In genomic region chr1:66996018-66996682, GRCh38 we compare ENCODE assay signal across 8 cellular contexts. TPM values are rescaled to one million over a fixed set of nuclear protein-coding genes. Genes with fewer than 3 reads are reported as not detected.
A peak's percentile ranks its signal among the peaks of the same experiment; 100 is the strongest.
DNase-seq lines count a peak whose midpoint lies in the region; ATAC-seq and TF ChIP-seq lines count a peak whose summit lies in the region.

No MANE protein-coding gene starts in this region.

- peak; percentile 92 for TF ChIP-seq CTCF in retinal pigment epithelial cell (conservative IDR thresholded peaks at IDR 0.05; ENCODE audit: low read depth, low read length)

- intact Hi-C loops in Right ventricle myocardium superior (cut with DNase I) = no loop called here

- DNase-seq in DMS 273 (lab: John Stamatoyannopoulos, UW; ENCODE audit: unreplicated experiment) (peak; percentile 77), M059J (ENCODE audit: low read depth) (peak; percentile 68), SK-N-DZ (ENCODE audit: low spot score) (peak; percentile 50), Right ventricle myocardium superior (no peak), retinal pigment epithelial cell (ENCODE audit: low read depth) (peak; percentile 42), GM19240 (ENCODE audit: insufficient read length, low spot score) (no peak)
- DNase-seq in activated naive CD4-positive, alpha-beta T cell treated with anti-CD3 and anti-CD28 coated beads, Interleukin-2, amount 50 U/mL, for 16 hours = peak; percentile 64

- ATAC-seq in GM21576 (IDR thresholded peaks at IDR 0.05; ENCODE audit: unreplicated experiment) (peak; percentile 65), Right ventricle myocardium superior (ENCODE audit: poor library complexity) (peak; percentile 72)

- no peak overlapping the region for H3K4me3 ChIP-seq in retinal pigment epithelial cell (ENCODE audit: low read length)

RNA-seq across cellular contexts. Expression of gene SLC35D1, which starts 57.8 kb away (rescaled TPM):
- total RNA-seq in M059J (2014; rRNA removed; shearing (Covaris generic)) = 13.1 and 20.1 TPM in 2 replicates
- 3.9 and 4.1 TPM in 2 replicates for polyA plus RNA-seq in SK-N-DZ (2014; cell fraction: cytosol; rRNA removed)
- polyA plus RNA-seq in SK-N-DZ (2014; cell fraction: nucleus; rRNA removed) = 6.7 and 6.9 TPM in 2 replicates
- 3.1 TPM for total RNA-seq in Right ventricle myocardium superior

Comparison
In these comparisons a context has a peak if more than half of its experiments do, and no peak if none do; other contexts are left out.
1. DNase-seq: peak in DMS 273 (single experiment), M059J (single experiment), SK-N-DZ (single experiment), activated naive CD4-positive, alpha-beta T cell treated with anti-CD3 and anti-CD28 coated beads, Interleukin-2, amount 50 U/mL, for 16 hours (single experiment) and retinal pigment epithelial cell (single experiment); none in Right ventricle myocardium superior (single experiment) and GM19240 (single experiment).